In genomic region chr1:225467193-225468020, GRCh38 we compare ENCODE assay signal across 8 cellular contexts. TPM values are rescaled to one million over a fixed set of nuclear protein-coding genes. Genes with fewer than 3 reads are reported as not detected.
DNase-seq lines count a peak whose midpoint lies in the region; ATAC-seq and TF ChIP-seq lines count a peak whose summit lies in the region.

No MANE protein-coding gene starts in this region.

- no peaks in the 10 kb centered on the region for H3K27me3 Mint-ChIP-seq in CD8-positive, alpha-beta T cell (ENCODE audit: low read depth)

- TF ChIP-seq CTCF in CD8-positive, alpha-beta T cell (IDR thresholded peaks at IDR 0.05), result no peak
- no peak for TF ChIP-seq CTCF in Loucy (conservative IDR thresholded peaks at IDR 0.05; ENCODE audit: low read length)

- no peaks in the 10 kb centered on the region for H3K36me3 ChIP-seq in CD8-positive, alpha-beta T cell (ENCODE audit: insufficient read depth, low read length)
- no peaks in the 10 kb centered on the region for H3K36me3 ChIP-seq in Loucy (ENCODE audit: insufficient read depth, low read length)

- H3K79me2 ChIP-seq in Loucy (ENCODE audit: insufficient read depth, low read length), result peaks cover 8% of the 10 kb centered on the region; the same call in 1 of the 2 replicates

- no peaks in the 10 kb centered on the region for H3K9me3 Mint-ChIP-seq in CD8-positive, alpha-beta T cell

- peak overlapping the region; percentile 92 for H3K4me3 Mint-ChIP-seq in CD8-positive, alpha-beta T cell

- peak overlapping the region; percentile 88 for H3K9ac ChIP-seq in Loucy (ENCODE audit: low read depth, low read length, poor library complexity, severe bottlenecking)

- CTCF ChIA-PET in CD8-positive, alpha-beta T cell (lab: Charles Lee), result interaction anchor here (0.7 to 2.4 kb wide), 9 partner anchors 9 to 652 kb away, joined by 3 to 8 read pairs (median 4); no protein-coding TSS in a partner anchor

- H3K9me3 ChIP-seq in CD8-positive, alpha-beta T cell (ENCODE audit: low read length), result no peaks in the 10 kb centered on the region
- no peaks in the 10 kb centered on the region for H3K9me3 ChIP-seq in Loucy (ENCODE audit: insufficient read depth, low read depth, low read length)

- no peaks in the 10 kb centered on the region for H3K9me2 ChIP-seq in Loucy (replicated peaks; ENCODE audit: low read depth, low read length)

- peak overlapping the region; percentile 60 for H2AFZ ChIP-seq in Loucy (ENCODE audit: low read length)

- H4K20me1 ChIP-seq in Loucy (ENCODE audit: insufficient read depth, low read length, poor library complexity, severe bottlenecking), result no peaks in the 10 kb centered on the region

- peak overlapping the region; percentile 90 for H3K4me2 ChIP-seq in Loucy (ENCODE audit: low read depth, low read length, poor library complexity, severe bottlenecking)

- peaks cover 43% of the 10 kb centered on the region for H3K4me1 Mint-ChIP-seq in CD8-positive, alpha-beta T cell (ENCODE audit: low read depth)

- no peaks in the 10 kb centered on the region for H3K36me3 Mint-ChIP-seq in CD8-positive, alpha-beta T cell

- peak overlapping the region; percentile 60 for H3K4me3 ChIP-seq in CD8-positive, alpha-beta T cell (ENCODE audit: low read depth, low read length)
- H3K4me3 ChIP-seq in Loucy (ENCODE audit: low read length, poor library complexity, severe bottlenecking), result peak overlapping the region; percentile 80

- H3K27me3 ChIP-seq in CD8-positive, alpha-beta T cell (ENCODE audit: insufficient read depth, low read length), result no peaks in the 10 kb centered on the region
- H3K27me3 ChIP-seq in Loucy (ENCODE audit: insufficient read depth, low read length, poor library complexity, severe bottlenecking), result no peaks in the 10 kb centered on the region

- H3K27ac ChIP-seq in CD8-positive, alpha-beta T cell (ENCODE audit: low read depth, low read length), result peak overlapping the region; percentile 88

- H3K4me1 ChIP-seq in CD8-positive, alpha-beta T cell (ENCODE audit: insufficient read depth, low read length), result peaks cover 35% of the 10 kb centered on the region
- peaks cover 18% of the 10 kb centered on the region for H3K4me1 ChIP-seq in Loucy (ENCODE audit: insufficient read depth, low read length, poor library complexity, severe bottlenecking)

- peak; percentile 81 for ATAC-seq in CD8-positive, alpha-beta T cell
- peak; percentile 93 for ATAC-seq in GM21526 (IDR thresholded peaks at IDR 0.05; ENCODE audit: low FRiP score, unreplicated experiment)

- H3F3A ChIP-seq in Loucy (ENCODE audit: low read depth), result no peaks in the 10 kb centered on the region

- peak overlapping the region; percentile 98 for H3K27ac Mint-ChIP-seq in CD8-positive, alpha-beta T cell

- peak; percentile 67 to 91 (median 80) for DNase-seq in CD8-positive, alpha-beta T cell
- DNase-seq in activated CD8-positive, alpha-beta memory T cell treated with anti-CD3 and anti-CD28 coated beads for 4 hours (ENCODE audit: low read depth in 2 of 2), result peak; percentile 57 to 64
- DNase-seq in germinal center (ENCODE audit: low spot score), result peak; percentile 79
- DNase-seq in stimulated activated CD4-positive, alpha-beta T cell treated with anti-CD3 and anti-CD28 coated beads, Interleukin-15, amount 100 ng/mL, for 24 hours, result peak; percentile 87
- no peak for DNase-seq in NCI-H446 treated with DMSO at 0.1 percent for 48 hours (lab: John Stamatoyannopoulos, UW)
- no peak for DNase-seq in kidney glomerular epithelial cell (lab: John Stamatoyannopoulos, UW)

- POLR2A ChIA-PET in CD8-positive, alpha-beta T cell (lab: Charles Lee), result interaction anchor here (0.6 to 4.5 kb wide), 21 partner anchors 9 to 1080 kb away, joined by 3 to 70 read pairs (median 5); partner anchors contain the start of genes H3-3A, LBR, PYCR2 and SDE2

- intact Hi-C loops in CD8-positive, alpha-beta T cell (cut with DNase I, micrococcal nuclease), result loop anchor here (1.0 to 5.0 kb wide), 10 partner anchors 22 to 940 kb away; partner anchors contain the start of genes ACBD3 (in 2 of the 2), LBR (in 2 of the 2), PYCR2 (in 2 of the 2) and H3-3A (in 1 of the 2)

RNA-seq across cellular contexts. Expression of gene LBR, which starts 39.6 kb away (rescaled TPM):
- total RNA-seq in CD8-positive, alpha-beta T cell, result 100 to 1,000 TPM; 105 TPM

Comparison
In these comparisons a context has a peak if more than half of its experiments do, and no peak if none do; other contexts are left out.
1. DNase-seq: peak in CD8-positive, alpha-beta T cell (7 of 7), activated CD8-positive, alpha-beta memory T cell treated with anti-CD3 and anti-CD28 coated beads for 4 hours (2 of 2), germinal center (single experiment) and stimulated activated CD4-positive, alpha-beta T cell treated with anti-CD3 and anti-CD28 coated beads, Interleukin-15, amount 100 ng/mL, for 24 hours (single experiment); none in NCI-H446 treated with DMSO at 0.1 percent for 48 hours (single experiment) and kidney glomerular epithelial cell (single experiment).